In genomic region chr11:78023426-78023825, GRCh38 we compare ENCODE assay signal across 12 cellular contexts. TPM values are rescaled to one million over a fixed set of nuclear protein-coding genes. Genes with fewer than 3 reads are reported as not detected.
DNase-seq lines count a peak whose midpoint lies in the region; ATAC-seq, FAIRE-seq and TF ChIP-seq lines count a peak whose summit lies in the region.
"Had no signal": no experiment of that assay in that cellular context is flagged by ENCODE, and none has a peak within 500 bp of the region (broad histone marks: within the 10 kb centered on the region; RNA-seq: fewer than 3 reads in every experiment).

No MANE protein-coding gene starts in this region.

- peak overlapping the region; percentile 71 for H3K9ac ChIP-seq in HUES64 (ENCODE audit: low read depth, low read length)
- H3K9ac ChIP-seq in HepG2 (ENCODE audit: insufficient read depth, low read depth, low read length), result peak overlapping the region; percentile 74
- peak overlapping the region; percentile 69 to 79 for H3K9ac ChIP-seq in stomach smooth muscle (ENCODE audit: low read length in 2 of 2)

- no peak for TF ChIP-seq RAD21 in HepG2 (CRISPR knock-in tag; IDR thresholded peaks at IDR 0.05)

- H3K27me3 Mint-ChIP-seq in immature natural killer cell (ENCODE audit: low read depth in 3 of 3), result peaks cover 2 to 9% (median 4%) of the 10 kb centered on the region in 3 donors

- in situ Hi-C loops in HepG2 (cut with HindIII; ENCODE audit: extremely low pct_ligation_motif_present, low pct_unique_long_range_greater_than_20kb), result no loop called here

- no peak for TF ChIP-seq EP300 in HepG2 (IDR thresholded peaks at IDR 0.05; ENCODE audit: low read depth in 2 of 2, low read length in 2 of 2)
- TF ChIP-seq EP300 in HepG2 (CRISPR knock-in tag; IDR thresholded peaks at IDR 0.05; ENCODE audit: borderline replicate concordance), result no peak

- TF ChIP-seq CTCF in choroid plexus epithelial cell (conservative IDR thresholded peaks at IDR 0.05; ENCODE audit: low read depth, low read length), result no peak
- no peak for TF ChIP-seq CTCF in HepG2 (CRISPR knock-in tag; IDR thresholded peaks at IDR 0.05)
- TF ChIP-seq CTCF in A673 (conservative IDR thresholded peaks at IDR 0.05; ENCODE audit: low read depth, low read length), result no peak

- BruUV-seq in HepG2 (replicated peaks; lab: Mats Ljungman, UMichigan) (no TSS peak), A673 (replicated peaks; lab: Mats Ljungman, UMichigan) (no TSS peak)

- no peaks in the 10 kb centered on the region for H4K20me1 ChIP-seq in HepG2 (ENCODE audit: insufficient read depth, low read length)

- ATAC-seq in HepG2, result peak; percentile 48

- H3K9me3 Mint-ChIP-seq in immature natural killer cell, result no peaks in the 10 kb centered on the region

- H3K27ac Mint-ChIP-seq in immature natural killer cell, result no peak overlapping the region

- DNase-seq in choroid plexus epithelial cell (ENCODE audit: low read depth), result no peak
- no peak for DNase-seq in HepG2 (ENCODE audit: low spot score)
- no peak for DNase-seq in NCI-H2196 treated with DMSO at 0.1 percent for 48 hours (lab: John Stamatoyannopoulos, UW; ENCODE audit: unreplicated experiment)
- no peak for DNase-seq in A673 (ENCODE audit: low spot score)
- DNase-seq in MV-4-11 (lab: John Stamatoyannopoulos, UW), result no peak
- no peak for DNase-seq in immature natural killer cell
- DNase-seq: NCI-H2171, nucleus accumbens had no signal

- TF ChIP-seq POLR2A in HepG2 (IDR thresholded peaks at IDR 0.05; ENCODE audit: insufficient read depth in 1 of 2, low read depth in 2 of 2, low read length in 2 of 2), result no peak

- CTCF ChIA-PET in HepG2 (lab: Yijun Ruan, JAX; ENCODE audit: low intra/inter-chr PET ratio, low total read pairs) (no interaction called here), A673 (lab: Charles Lee) (no interaction called here)

- no peak for FAIRE-seq in HepG2 (lab: Jason Lieb, UNC)

- H2AFZ ChIP-seq in HepG2 (ENCODE audit: low read length), result no peak overlapping the region

- H3K27me3 ChIP-seq in HUES64 (ENCODE audit: insufficient read depth, low read length) (no peaks in the 10 kb centered on the region), HepG2 (ENCODE audit: control insufficient read depth in 1 of 2, insufficient read depth in 2 of 2, low read length in 2 of 2) (no peaks in the 10 kb centered on the region), stomach smooth muscle (ENCODE audit: control insufficient read depth in 1 of 2, insufficient read depth in 2 of 2, low read length in 2 of 2) (no peaks in the 10 kb centered on the region), A673 (replicated peaks; ENCODE audit: insufficient read depth, low read depth, low read length, poor library complexity) (no peaks in the 10 kb centered on the region)

- 77% methylated on average over 7 of the region's 7 CpGs for WGBS in HUES64
- 31% methylated on average over 7 of the region's 7 CpGs for WGBS in HepG2 (ENCODE audit: low lambda C conversion rate)

- H3K4me3 ChIP-seq in HUES64 (ENCODE audit: low read length), result peak overlapping the region; percentile 64
- peak overlapping the region; percentile 69 for H3K4me3 ChIP-seq in choroid plexus epithelial cell (ENCODE audit: low read depth, low read length)
- peak overlapping the region; percentile 56 to 79 (median 67) for H3K4me3 ChIP-seq in HepG2 (replicated peaks in 1 of 3; ENCODE audit: insufficient read depth in 1 of 3, low read depth in 2 of 3, low read length in 3 of 3)
- H3K4me3 ChIP-seq in stomach smooth muscle (ENCODE audit: low read length in 2 of 2), result peak overlapping the region; percentile 73 to 79
- H3K4me3 ChIP-seq in A673 (ENCODE audit: low read depth, low read length, poor library complexity, severe bottlenecking), result no peak overlapping the region
- H3K4me3 ChIP-seq: SK-N-MC had no signal

- H3K4me1 ChIP-seq in HUES64 (ENCODE audit: insufficient read depth, low read length) (no peaks in the 10 kb centered on the region), HepG2 (ENCODE audit: insufficient read depth, low read length) (peaks cover 57% of the 10 kb centered on the region), stomach smooth muscle (ENCODE audit: control insufficient read depth, insufficient read depth, low read length) (peaks cover 10% of the 10 kb centered on the region), A673 (ENCODE audit: insufficient read depth, low read length, poor library complexity, severe bottlenecking) (no peaks in the 10 kb centered on the region)

- peak overlapping the region; percentile 82 for H3K4me2 ChIP-seq in HepG2 (ENCODE audit: low read depth, low read length)

- H3K4me3 Mint-ChIP-seq in immature natural killer cell, result no peak overlapping the region

- no peak overlapping the region for H3K27ac ChIP-seq in HUES64 (ENCODE audit: low read depth, low read length)
- peak overlapping the region; percentile 63 for H3K27ac ChIP-seq in HepG2 (ENCODE audit: extremely low read length, insufficient read depth, low read length)
- peak overlapping the region; percentile 67 for H3K27ac ChIP-seq in stomach smooth muscle (ENCODE audit: low read length)
- H3K27ac ChIP-seq in A673 (ENCODE audit: low read depth, low read length, poor library complexity, severe bottlenecking), result no peak overlapping the region
- H3K27ac ChIP-seq: SK-N-MC had no signal

- no peaks in the 10 kb centered on the region for H3K79me2 ChIP-seq in HepG2 (ENCODE audit: insufficient read depth, low read length)

- H3K36me3 ChIP-seq in HUES64 (ENCODE audit: insufficient read depth, low read length), result no peaks in the 10 kb centered on the region
- no peaks in the 10 kb centered on the region for H3K36me3 ChIP-seq in HepG2 (replicated peaks in 1 of 2; ENCODE audit: control insufficient read depth in 1 of 2, insufficient read depth in 2 of 2, low read length in 2 of 2)
- H3K36me3 ChIP-seq in stomach smooth muscle (ENCODE audit: control insufficient read depth in 2 of 2, insufficient read depth in 2 of 2, low read length in 2 of 2), result no peaks in the 10 kb centered on the region
- H3K36me3 ChIP-seq in A673 (ENCODE audit: insufficient read depth, low read length, poor library complexity, severe bottlenecking), result no peaks in the 10 kb centered on the region

- peaks cover 0 to 1% of the 10 kb centered on the region in 2 donors for H3K4me1 Mint-ChIP-seq in immature natural killer cell

- H3K36me3 Mint-ChIP-seq in immature natural killer cell, result no peaks in the 10 kb centered on the region

- POLR2A ChIA-PET in HepG2 (lab: Yijun Ruan, JAX) (interaction anchor here (3.2 to 4.8 kb wide), 2 partner anchors 17 to 29 kb away, joined by 12 to 27 read pairs; partner anchors contain the start of gene INTS4), A673 (lab: Charles Lee; ENCODE audit: low non-redundant PET) (no interaction called here)

- intact Hi-C loops in HepG2 (cut with micrococcal nuclease; ENCODE audit: unreplicated experiment), result no loop called here
- intact Hi-C loops in A673 (cut with micrococcal nuclease; ENCODE audit: unreplicated experiment), result no loop called here

- 0 out of 2 replicates have a peak, but pooled peaks cover 3% of the 10 kb centered on the region for H3K9me3 ChIP-seq in HUES64 (ENCODE audit: insufficient read depth, low read depth, low read length)
- H3K9me3 ChIP-seq in HepG2 (ENCODE audit: low read length), result no peaks in the 10 kb centered on the region
- H3K9me3 ChIP-seq in stomach smooth muscle (ENCODE audit: control insufficient read depth in 2 of 2, low read length in 2 of 2), result no peaks in the 10 kb centered on the region
- no peaks in the 10 kb centered on the region for H3K9me3 ChIP-seq in A673 (ENCODE audit: low read depth, low read length, poor library complexity, severe bottlenecking)

RNA-seq across cellular contexts. Expression of gene KCTD14, which starts 0.3 kb away (rescaled TPM):
- 17.2 TPM for polyA plus RNA-seq in HUES64 (2013, experiment 1 of 2)
- 16.9 TPM for polyA plus RNA-seq in HUES64 (2013, experiment 2 of 2)
- 10.3 and 15.3 TPM in 2 replicates for total RNA-seq in HepG2 (2016; rRNA removed; fragmentation: Illumina TruSeq; extraction: Trizol)
- 2.4 and 3.4 TPM in 2 replicates for total RNA-seq in HepG2 (2016; cell fraction: cytosol; rRNA removed; fragmentation: Illumina TruSeq; extraction: Trizol; ENCODE audit: low read depth)
- 9.9 and 15.5 TPM in 2 replicates for total RNA-seq in HepG2 (2016; cell fraction: insoluble cytoplasmic fraction; rRNA removed; fragmentation: Illumina TruSeq; extraction: Trizol)
- 5.3 TPM in 2 replicates for total RNA-seq in HepG2 (2016; cell fraction: membrane; rRNA removed; fragmentation: Illumina TruSeq; extraction: Trizol)
- total RNA-seq in HepG2 (2016; cell fraction: nucleus; rRNA removed; fragmentation: Illumina TruSeq; extraction: Trizol), result 4.4 and 4.9 TPM in 2 replicates
- polyA plus RNA-seq in HepG2 (2011; rRNA removed), result 12.6 and 15.6 TPM in 2 replicates
- polyA plus RNA-seq in HepG2 (2011; cell fraction: cytosol; rRNA removed), result 13.0 and 14.4 TPM in 2 replicates
- polyA plus RNA-seq in HepG2 (2011; cell fraction: nucleus; rRNA removed), result 3.1 and 4.4 TPM in 2 replicates
- polyA plus RNA-seq in HepG2 (2012), result 11.1 and 12.1 TPM in 2 replicates
- 2.7 and 2.8 TPM in 2 replicates for polyA plus RNA-seq in HepG2 (2016; cell fraction: cytosol; fragmentation: Illumina TruSeq; extraction: Trizol; ENCODE audit: low read depth)
- 25.7 and 26.4 TPM in 2 replicates for polyA plus RNA-seq in HepG2 (2016; cell fraction: insoluble cytoplasmic fraction; fragmentation: Illumina TruSeq; extraction: Trizol; ENCODE audit: low read depth)
- polyA plus RNA-seq in HepG2 (2016; cell fraction: membrane; fragmentation: Illumina TruSeq; extraction: Trizol; ENCODE audit: low read depth), result 5.3 and 5.6 TPM in 2 replicates
- polyA plus RNA-seq in HepG2 (2016; cell fraction: nucleus; fragmentation: Illumina TruSeq; extraction: Trizol; ENCODE audit: insufficient read depth, low read depth), result 6.9 and 9.0 TPM in 2 replicates
- 0.12 and 17.7 TPM in 2 replicates for polyA minus RNA-seq in HepG2 (2011; rRNA and poly(A)+ RNA removed; ENCODE audit: low replicate concordance)
- 7.1 and 7.4 TPM in 2 replicates for polyA minus RNA-seq in HepG2 (2011; cell fraction: cytosol; rRNA and poly(A)+ RNA removed)
- 2.3 and 5.1 TPM in 2 replicates for polyA minus RNA-seq in HepG2 (2011; cell fraction: nucleus; rRNA and poly(A)+ RNA removed)
- total RNA-seq in A673 (2021), result 0.45 and 1.2 TPM in 2 replicates
- under 1 TPM in 1 of 3 donors, not detected in 2; 0.82 TPM for polyA plus RNA-seq in immature natural killer cell

RNA-seq across cellular contexts. Expression of gene INTS4, which starts 29.0 kb away (rescaled TPM):
- polyA plus RNA-seq in HUES64 (2013, experiment 1 of 2), result 21.4 TPM
- 25.0 TPM for polyA plus RNA-seq in HUES64 (2013, experiment 2 of 2)
- 29.6 and 37.3 TPM in 2 replicates for total RNA-seq in HepG2 (2016; rRNA removed; fragmentation: Illumina TruSeq; extraction: Trizol)
- total RNA-seq in HepG2 (2016; cell fraction: cytosol; rRNA removed; fragmentation: Illumina TruSeq; extraction: Trizol; ENCODE audit: low read depth), result 12.4 and 14.5 TPM in 2 replicates
- 28.8 and 36.9 TPM in 2 replicates for total RNA-seq in HepG2 (2016; cell fraction: insoluble cytoplasmic fraction; rRNA removed; fragmentation: Illumina TruSeq; extraction: Trizol)
- total RNA-seq in HepG2 (2016; cell fraction: membrane; rRNA removed; fragmentation: Illumina TruSeq; extraction: Trizol), result 13.1 and 13.5 TPM in 2 replicates
- 65.1 and 74.2 TPM in 2 replicates for total RNA-seq in HepG2 (2016; cell fraction: nucleus; rRNA removed; fragmentation: Illumina TruSeq; extraction: Trizol)
- 44.8 and 59.2 TPM in 2 replicates for polyA plus RNA-seq in HepG2 (2011; rRNA removed)
- polyA plus RNA-seq in HepG2 (2011; cell fraction: cytosol; rRNA removed), result 16.4 and 18.0 TPM in 2 replicates
- polyA plus RNA-seq in HepG2 (2011; cell fraction: nucleus; rRNA removed), result 207 and 223 TPM in 2 replicates
- 30.9 and 34.6 TPM in 2 replicates for polyA plus RNA-seq in HepG2 (2012)
- 3.4 and 4.4 TPM in 2 replicates for polyA plus RNA-seq in HepG2 (2016; cell fraction: cytosol; fragmentation: Illumina TruSeq; extraction: Trizol; ENCODE audit: low read depth)
- polyA plus RNA-seq in HepG2 (2016; cell fraction: insoluble cytoplasmic fraction; fragmentation: Illumina TruSeq; extraction: Trizol; ENCODE audit: low read depth), result 22.6 and 23.3 TPM in 2 replicates
- polyA plus RNA-seq in HepG2 (2016; cell fraction: membrane; fragmentation: Illumina TruSeq; extraction: Trizol; ENCODE audit: low read depth), result 6.8 and 9.1 TPM in 2 replicates
- polyA plus RNA-seq in HepG2 (2016; cell fraction: nucleus; fragmentation: Illumina TruSeq; extraction: Trizol; ENCODE audit: insufficient read depth, low read depth), result 89.0 and 91.6 TPM in 2 replicates
- 45.8 and 61.7 TPM in 2 replicates for polyA minus RNA-seq in HepG2 (2011; rRNA and poly(A)+ RNA removed; ENCODE audit: low replicate concordance)
- 11.3 and 15.3 TPM in 2 replicates for polyA minus RNA-seq in HepG2 (2011; cell fraction: cytosol; rRNA and poly(A)+ RNA removed)
- polyA minus RNA-seq in HepG2 (2011; cell fraction: nucleus; rRNA and poly(A)+ RNA removed), result 176 and 212 TPM in 2 replicates
- total RNA-seq in A673 (2021), result 66.1 and 68.2 TPM in 2 replicates
- 10 to 100 TPM; 27.1 to 57.8 (median 42.4) TPM for polyA plus RNA-seq in immature natural killer cell

RNA-seq across cellular contexts. Expression of gene THRSP, which starts 40.2 kb away (rescaled TPM):
- polyA plus RNA-seq in HUES64 (2013, experiment 1 of 2), result not detected
- polyA plus RNA-seq in HUES64 (2013, experiment 2 of 2), result not detected
- total RNA-seq in HepG2 (2016; rRNA removed; fragmentation: Illumina TruSeq; extraction: Trizol) (0.13 TPM in 1 of 2 replicates, not detected in the other), A673 (2021) (not detected in 2 replicates)
- total RNA-seq in HepG2 (2016; cell fraction: cytosol; rRNA removed; fragmentation: Illumina TruSeq; extraction: Trizol; ENCODE audit: low read depth), result not detected in 2 replicates
- total RNA-seq in HepG2 (2016; cell fraction: insoluble cytoplasmic fraction; rRNA removed; fragmentation: Illumina TruSeq; extraction: Trizol), result not detected in 2 replicates
- total RNA-seq in HepG2 (2016; cell fraction: membrane; rRNA removed; fragmentation: Illumina TruSeq; extraction: Trizol), result not detected in 2 replicates
- total RNA-seq in HepG2 (2016; cell fraction: nucleus; rRNA removed; fragmentation: Illumina TruSeq; extraction: Trizol), result 0.34 TPM in 1 of 2 replicates, not detected in the other
- polyA plus RNA-seq in HepG2 (2011; rRNA removed) (0.48 and 0.58 TPM in 2 replicates), immature natural killer cell (under 1 TPM in 1 of 3 donors, not detected in 2; 0.18 TPM)
- 0.35 and 0.43 TPM in 2 replicates for polyA plus RNA-seq in HepG2 (2011; cell fraction: cytosol; rRNA removed)
- polyA plus RNA-seq in HepG2 (2011; cell fraction: nucleus; rRNA removed), result 0.61 and 0.71 TPM in 2 replicates
- polyA plus RNA-seq in HepG2 (2012), result 0.13 and 0.20 TPM in 2 replicates
- polyA plus RNA-seq in HepG2 (2016; cell fraction: cytosol; fragmentation: Illumina TruSeq; extraction: Trizol; ENCODE audit: low read depth), result not detected in 2 replicates
- polyA plus RNA-seq in HepG2 (2016; cell fraction: insoluble cytoplasmic fraction; fragmentation: Illumina TruSeq; extraction: Trizol; ENCODE audit: low read depth), result not detected in 2 replicates
- not detected in 2 replicates for polyA plus RNA-seq in HepG2 (2016; cell fraction: membrane; fragmentation: Illumina TruSeq; extraction: Trizol; ENCODE audit: low read depth)
- polyA plus RNA-seq in HepG2 (2016; cell fraction: nucleus; fragmentation: Illumina TruSeq; extraction: Trizol; ENCODE audit: insufficient read depth, low read depth), result 0.41 TPM in 1 of 2 replicates, not detected in the other
- 0.86 TPM in 1 of 2 replicates, not detected in the other for polyA minus RNA-seq in HepG2 (2011; rRNA and poly(A)+ RNA removed; ENCODE audit: low replicate concordance)
- not detected in 2 replicates for polyA minus RNA-seq in HepG2 (2011; cell fraction: cytosol; rRNA and poly(A)+ RNA removed)
- 0.64 TPM in 1 of 2 replicates, not detected in the other for polyA minus RNA-seq in HepG2 (2011; cell fraction: nucleus; rRNA and poly(A)+ RNA removed)
- total RNA-seq: activated CD8-positive, alpha-beta memory T cell treated with anti-CD3 and anti-CD28 coated beads for 36 hours had no signal

RNA-seq across cellular contexts. Expression of gene NDUFC2, which starts 56.2 kb away (rescaled TPM):
- polyA plus RNA-seq in HUES64 (2013, experiment 1 of 2), result 116 TPM
- 110 TPM for polyA plus RNA-seq in HUES64 (2013, experiment 2 of 2)
- total RNA-seq in HepG2 (2016; rRNA removed; fragmentation: Illumina TruSeq; extraction: Trizol) (312 and 363 TPM in 2 replicates), A673 (2021) (408 and 425 TPM in 2 replicates)
- 93.1 and 138 TPM in 2 replicates for total RNA-seq in HepG2 (2016; cell fraction: cytosol; rRNA removed; fragmentation: Illumina TruSeq; extraction: Trizol; ENCODE audit: low read depth)
- 330 and 377 TPM in 2 replicates for total RNA-seq in HepG2 (2016; cell fraction: insoluble cytoplasmic fraction; rRNA removed; fragmentation: Illumina TruSeq; extraction: Trizol)
- total RNA-seq in HepG2 (2016; cell fraction: membrane; rRNA removed; fragmentation: Illumina TruSeq; extraction: Trizol), result 90.9 and 140 TPM in 2 replicates
- total RNA-seq in HepG2 (2016; cell fraction: nucleus; rRNA removed; fragmentation: Illumina TruSeq; extraction: Trizol), result 278 and 315 TPM in 2 replicates
- polyA plus RNA-seq in HepG2 (2011; rRNA removed) (220 and 256 TPM in 2 replicates), immature natural killer cell (100 to 1,000 TPM; 172 to 320 (median 243) TPM)
- 307 and 524 TPM in 2 replicates for polyA plus RNA-seq in HepG2 (2011; cell fraction: cytosol; rRNA removed)
- 91.7 and 102 TPM in 2 replicates for polyA plus RNA-seq in HepG2 (2011; cell fraction: nucleus; rRNA removed)
- polyA plus RNA-seq in HepG2 (2012), result 411 and 581 TPM in 2 replicates
- polyA plus RNA-seq in HepG2 (2016; cell fraction: cytosol; fragmentation: Illumina TruSeq; extraction: Trizol; ENCODE audit: low read depth), result 163 and 221 TPM in 2 replicates
- polyA plus RNA-seq in HepG2 (2016; cell fraction: insoluble cytoplasmic fraction; fragmentation: Illumina TruSeq; extraction: Trizol; ENCODE audit: low read depth), result 491 and 517 TPM in 2 replicates
- polyA plus RNA-seq in HepG2 (2016; cell fraction: membrane; fragmentation: Illumina TruSeq; extraction: Trizol; ENCODE audit: low read depth), result 170 and 204 TPM in 2 replicates
- 572 and 587 TPM in 2 replicates for polyA plus RNA-seq in HepG2 (2016; cell fraction: nucleus; fragmentation: Illumina TruSeq; extraction: Trizol; ENCODE audit: insufficient read depth, low read depth)
- polyA minus RNA-seq in HepG2 (2011; rRNA and poly(A)+ RNA removed; ENCODE audit: low replicate concordance), result 103 and 165 TPM in 2 replicates
- 108 and 131 TPM in 2 replicates for polyA minus RNA-seq in HepG2 (2011; cell fraction: cytosol; rRNA and poly(A)+ RNA removed)
- polyA minus RNA-seq in HepG2 (2011; cell fraction: nucleus; rRNA and poly(A)+ RNA removed), result 63.0 and 77.8 TPM in 2 replicates

Comparison
In these comparisons a context has a peak if more than half of its experiments do, and no peak if none do; other contexts are left out.
1. H3K27ac ChIP-seq: peak in HepG2 (single experiment) and stomach smooth muscle (single experiment); none in HUES64 (single experiment) and A673 (single experiment).
2. Peak in every context shown above with its lines, with median percentiles within 50 percentile points of each other: H3K9ac ChIP-seq.